ENCODE assay signal across 4 cellular contexts in the genomic region with DNA sequence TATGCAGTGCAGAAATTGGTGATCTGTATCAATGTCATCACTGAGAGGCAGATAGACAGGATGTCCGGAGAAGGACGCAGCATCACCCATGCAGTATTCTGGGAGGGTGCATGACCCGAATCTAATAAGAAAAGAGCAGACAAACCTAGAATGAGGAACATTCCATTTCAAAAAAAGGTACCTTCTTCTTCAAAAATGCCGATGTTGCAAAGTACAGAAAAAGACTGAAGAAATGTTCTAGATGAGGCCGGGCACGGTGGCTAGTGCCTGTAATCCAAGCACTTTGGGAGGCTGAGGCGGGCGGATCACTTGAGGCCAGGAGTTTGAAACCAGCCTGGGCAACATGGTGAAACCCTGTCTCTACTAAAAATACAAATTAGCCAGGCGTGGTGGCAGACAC. TPM values are rescaled to one million over a fixed set of nuclear protein-coding genes. Genes with fewer than 3 reads are reported as not detected.
"Had no signal": no experiment of that assay in that cellular context is flagged by ENCODE, and none has a peak within 500 bp of the region (broad histone marks: within the 10 kb centered on the region; RNA-seq: fewer than 3 reads in every experiment).

No MANE protein-coding gene starts in this region.

RNA-seq across cellular contexts. Expression of a gene that starts 28.2 kb away (rescaled TPM):
- total RNA-seq: naive thymus-derived CD8-positive, alpha-beta T cell; osteocyte; pulmonary artery endothelial cell; renal cortical epithelial cell had no signal
- polyA plus RNA-seq: naive thymus-derived CD8-positive, alpha-beta T cell had no signal
